Comparison of ENCODE assay signal across 1 cellular context in genomic region chr18:69684789-69685188, GRCh38.
TF ChIP-seq lines count a peak whose summit lies in the region.

No MANE protein-coding gene starts in this region.

TF ChIP-seq in H1, 55 proteins besides CTCF, POLR2A, EP300 and RAD21:
- no peak for TF ChIP-seq CHD7 (IDR thresholded peaks at IDR 0.05; ENCODE audit: insufficient replicate concordance, low read length)
